In genomic region chr18:63317982-63318881, GRCh38 we compare ENCODE assay signal across 8 cellular contexts. TPM values are rescaled to one million over a fixed set of nuclear protein-coding genes. Genes with fewer than 3 reads are reported as not detected.
DNase-seq lines count a peak whose midpoint lies in the region; ATAC-seq and TF ChIP-seq lines count a peak whose summit lies in the region.

No MANE protein-coding gene starts in this region.

- intact Hi-C loops in activated CD4-positive, alpha-beta T cell treated with anti-CD3 and anti-CD28 coated beads, Interleukin-2, amount 10 ng/mL, durations not matched to agents 24 days and 14 days (cut with micrococcal nuclease), result loop anchor here (1.0 to 5.0 kb wide), 4 partner anchors 18 to 796 kb away; partner anchors contain the start of gene ZCCHC2

- H3K36me3 ChIP-seq in mesendoderm (ENCODE audit: control insufficient read depth, insufficient read depth, low read length), result no peaks in the 10 kb centered on the region

- no peak overlapping the region for H3K23ac ChIP-seq in mesendoderm (ENCODE audit: low read length)

- H3K4me3 Mint-ChIP-seq in activated CD4-positive, alpha-beta T cell treated with anti-CD3 and anti-CD28 coated beads, Interleukin-2, amount 10 ng/mL, durations not matched to agents 24 days and 14 days, result peak overlapping the region; percentile 99

- no peak overlapping the region for H3K4me3 ChIP-seq in mesendoderm (ENCODE audit: low read length)

- H3K56ac ChIP-seq in mesendoderm (ENCODE audit: low read length), result no peak overlapping the region

- H2BK15ac ChIP-seq in mesendoderm (replicated peaks; ENCODE audit: low read depth), result no peak overlapping the region

- peaks cover 40% of the 10 kb centered on the region for H3K4me1 Mint-ChIP-seq in activated CD4-positive, alpha-beta T cell treated with anti-CD3 and anti-CD28 coated beads, Interleukin-2, amount 10 ng/mL, durations not matched to agents 24 days and 14 days

- H3K79me2 ChIP-seq in mesendoderm (ENCODE audit: control insufficient read depth, insufficient read depth, low read length), result no peaks in the 10 kb centered on the region

- peak; percentile 81 for TF ChIP-seq CTCF in GM13976 (IDR thresholded peaks at IDR 0.05; ENCODE audit: borderline replicate concordance, control extremely low read depth, extremely low read depth, insufficient read depth, missing control alignments)

- H3K36me3 Mint-ChIP-seq in activated CD4-positive, alpha-beta T cell treated with anti-CD3 and anti-CD28 coated beads, Interleukin-2, amount 10 ng/mL, durations not matched to agents 24 days and 14 days (ENCODE audit: low read depth), result peaks cover 47% of the 10 kb centered on the region

- H3K27ac ChIP-seq in mesendoderm (ENCODE audit: low read depth, low read length), result no peak overlapping the region

- H2BK5ac ChIP-seq in mesendoderm (ENCODE audit: low read length), result no peak overlapping the region

- H3K4me1 ChIP-seq in mesendoderm (ENCODE audit: control insufficient read depth, low read depth, low read length), result peaks cover 3% of the 10 kb centered on the region

- no peak overlapping the region for H4K5ac ChIP-seq in mesendoderm (ENCODE audit: low read length)

- H3K18ac ChIP-seq in mesendoderm (ENCODE audit: low read length), result no peak overlapping the region

- H2BK120ac ChIP-seq in mesendoderm (ENCODE audit: low read depth, low read length), result no peak overlapping the region

- in situ Hi-C loops in GM13976 (cut with MboI; ENCODE audit: low sequenced_read_pairs, unreplicated experiment), result loop anchor here (5.0 kb wide), 1 partner anchor 161 kb away; no protein-coding TSS in a partner anchor

- WGBS in mesendoderm (ENCODE audit: extremely low coverage, insufficient coverage, low lambda C conversion rate), result no CpG with 5 or more reads among the region's 65 CpGs

- H3K79me1 ChIP-seq in mesendoderm (ENCODE audit: low read length), result no peaks in the 10 kb centered on the region

- H4K8ac ChIP-seq in mesendoderm (ENCODE audit: low read depth, low read length), result no peak overlapping the region

- no peak overlapping the region for H3K4ac ChIP-seq in mesendoderm (ENCODE audit: low read depth, low read length)

- no peak overlapping the region for H3K9ac ChIP-seq in mesendoderm (ENCODE audit: low read length)

- H2AK5ac ChIP-seq in mesendoderm (ENCODE audit: low read length), result no peak overlapping the region

- H3K27me3 ChIP-seq in mesendoderm (ENCODE audit: insufficient read depth, low read length, poor library complexity), result peaks cover 13% of the 10 kb centered on the region

- DNase-seq in GM13976 (ENCODE audit: low spot score) (peak; percentile 81), NCI-H2029 (lab: John Stamatoyannopoulos, UW) (peak; percentile 62), dermis blood vessel endothelial cell (peak; percentile 24), mesendoderm (peak; percentile 86), HCEC 1CT (no peak)
- peak; percentile 95 for DNase-seq in activated CD4-positive, alpha-beta T cell treated with anti-CD3 and anti-CD28 coated beads, Interleukin-2, amount 10 ng/mL, durations not matched to agents 24 days and 14 days
- peak; percentile 57 to 68 for DNase-seq in stimulated activated CD8-positive, alpha-beta memory T cell treated with anti-CD3 and anti-CD28 coated beads, Interleukin-15, amount 100 ng/mL, for 4 hours (ENCODE audit: low read depth in 2 of 2)

- no peaks in the 10 kb centered on the region for H3K9me3 Mint-ChIP-seq in activated CD4-positive, alpha-beta T cell treated with anti-CD3 and anti-CD28 coated beads, Interleukin-2, amount 10 ng/mL, durations not matched to agents 24 days and 14 days

- no peaks in the 10 kb centered on the region for H3K27me3 Mint-ChIP-seq in activated CD4-positive, alpha-beta T cell treated with anti-CD3 and anti-CD28 coated beads, Interleukin-2, amount 10 ng/mL, durations not matched to agents 24 days and 14 days

- ATAC-seq in HG02588 (IDR thresholded peaks at IDR 0.05; ENCODE audit: unreplicated experiment), result peak; percentile 48

- H3K4me2 ChIP-seq in mesendoderm (ENCODE audit: low read length), result peak overlapping the region; percentile 46

- peak overlapping the region; percentile 95 for H3K27ac Mint-ChIP-seq in activated CD4-positive, alpha-beta T cell treated with anti-CD3 and anti-CD28 coated beads, Interleukin-2, amount 10 ng/mL, durations not matched to agents 24 days and 14 days

RNA-seq across cellular contexts. Expression of gene BCL2, which starts 1.3 kb away (rescaled TPM):
- 80.5 and 81.3 TPM in 2 replicates for total RNA-seq in activated CD4-positive, alpha-beta T cell treated with anti-CD3 and anti-CD28 coated beads, Interleukin-2, amount 10 ng/mL, durations not matched to agents 24 days and 14 days
- total RNA-seq in dermis blood vessel endothelial cell, result 0.88 and 1.4 TPM in 2 replicates
- 1.5 TPM for polyA plus RNA-seq in mesendoderm (2013, experiment 1 of 2)
- 1.6 TPM for polyA plus RNA-seq in mesendoderm (2013, experiment 2 of 2)

RNA-seq across cellular contexts. Expression of gene KDSR, which starts 48.8 kb away (rescaled TPM):
- total RNA-seq in activated CD4-positive, alpha-beta T cell treated with anti-CD3 and anti-CD28 coated beads, Interleukin-2, amount 10 ng/mL, durations not matched to agents 24 days and 14 days, result 83.9 and 86.9 TPM in 2 replicates
- 26.5 and 34.9 TPM in 2 replicates for total RNA-seq in dermis blood vessel endothelial cell
- polyA plus RNA-seq in mesendoderm (2013, experiment 1 of 2), result 17.8 TPM
- polyA plus RNA-seq in mesendoderm (2013, experiment 2 of 2), result 19.9 TPM

Comparison
In these comparisons a context has a peak if more than half of its experiments do, and no peak if none do; other contexts are left out.
1. RNA of gene BCL2, which starts 1.3 kb away (total RNA-seq): 80.5 to 81.3 TPM in activated CD4-positive, alpha-beta T cell treated with anti-CD3 and anti-CD28 coated beads, Interleukin-2, amount 10 ng/mL, durations not matched to agents 24 days and 14 days; 0.88 to 1.4 TPM in dermis blood vessel endothelial cell; every median in the first group is over 10 times any median in the second.